ENCODE assay signal across 1 cellular context in the genomic region with DNA sequence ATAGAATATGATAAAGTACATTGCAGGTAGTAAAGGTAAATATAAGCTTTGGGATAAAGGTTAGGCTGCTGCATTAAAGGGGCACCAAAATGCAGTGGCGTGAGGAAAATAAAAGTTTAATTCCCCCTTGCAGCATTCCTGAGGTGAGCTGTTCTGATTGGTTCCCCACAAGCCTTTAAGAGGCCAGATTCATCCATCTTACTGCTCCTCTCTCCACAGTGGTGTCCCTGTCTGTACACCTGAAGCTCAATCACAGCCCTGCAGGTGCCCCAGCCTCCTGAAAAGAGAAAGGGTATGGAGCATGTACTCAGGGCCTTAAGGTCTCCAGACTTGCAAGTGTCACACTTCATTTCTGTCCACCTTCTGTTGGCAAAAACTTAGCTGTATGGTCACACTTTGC.
TF ChIP-seq lines count a peak whose summit lies in the region.

No MANE protein-coding gene starts in this region.

TF ChIP-seq in IMR-90, 13 proteins besides CTCF, POLR2A, EP300 and RAD21:
- no peak for TF ChIP-seq SMC3 (IDR thresholded peaks at IDR 0.05; ENCODE audit: low read depth, low read length)
- no peak for TF ChIP-seq CEBPB (IDR thresholded peaks at IDR 0.05; ENCODE audit: low read depth, low read length)
- TF ChIP-seq, protein P1, sequence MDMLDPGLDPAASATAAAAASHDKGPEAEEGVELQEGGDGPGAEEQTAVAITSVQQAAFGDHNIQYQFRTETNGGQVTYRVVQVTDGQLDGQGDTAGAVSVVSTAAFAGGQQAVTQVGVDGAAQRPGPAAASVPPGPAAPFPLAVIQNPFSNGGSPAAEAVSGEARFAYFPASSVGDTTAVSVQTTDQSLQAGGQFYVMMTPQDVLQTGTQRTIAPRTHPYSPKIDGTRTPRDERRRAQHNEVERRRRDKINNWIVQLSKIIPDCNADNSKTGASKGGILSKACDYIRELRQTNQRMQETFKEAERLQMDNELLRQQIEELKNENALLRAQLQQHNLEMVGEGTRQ (IDR thresholded peaks at IDR 0.05; ENCODE audit: low read depth, low read length), result no peak
- TF ChIP-seq MXI1 (IDR thresholded peaks at IDR 0.05; ENCODE audit: borderline replicate concordance, low read depth, low read length), result no peak
- TF ChIP-seq FOS (IDR thresholded peaks at IDR 0.05; ENCODE audit: low read depth, low read length), result no peak
- no peak for TF ChIP-seq RCOR1 (IDR thresholded peaks at IDR 0.05; ENCODE audit: insufficient replicate concordance, low read length)
- no peak for TF ChIP-seq NFE2L2 (IDR thresholded peaks at IDR 0.05; ENCODE audit: low read depth, low read length)
- TF ChIP-seq, protein P2, sequence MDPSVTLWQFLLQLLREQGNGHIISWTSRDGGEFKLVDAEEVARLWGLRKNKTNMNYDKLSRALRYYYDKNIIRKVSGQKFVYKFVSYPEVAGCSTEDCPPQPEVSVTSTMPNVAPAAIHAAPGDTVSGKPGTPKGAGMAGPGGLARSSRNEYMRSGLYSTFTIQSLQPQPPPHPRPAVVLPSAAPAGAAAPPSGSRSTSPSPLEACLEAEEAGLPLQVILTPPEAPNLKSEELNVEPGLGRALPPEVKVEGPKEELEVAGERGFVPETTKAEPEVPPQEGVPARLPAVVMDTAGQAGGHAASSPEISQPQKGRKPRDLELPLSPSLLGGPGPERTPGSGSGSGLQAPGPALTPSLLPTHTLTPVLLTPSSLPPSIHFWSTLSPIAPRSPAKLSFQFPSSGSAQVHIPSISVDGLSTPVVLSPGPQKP (IDR thresholded peaks at IDR 0.05; ENCODE audit: borderline replicate concordance, low read depth, low read length), result no peak
- TF ChIP-seq CHD1 (IDR thresholded peaks at IDR 0.05; ENCODE audit: low read depth, low read length), result no peak
- TF ChIP-seq MAZ (IDR thresholded peaks at IDR 0.05; ENCODE audit: borderline replicate concordance, low read depth, low read length), result no peak
- no peak for TF ChIP-seq MAFK (IDR thresholded peaks at IDR 0.05; ENCODE audit: low read depth, low read length)
- no peak for TF ChIP-seq RFX5 (IDR thresholded peaks at IDR 0.05; ENCODE audit: low read depth, low read length)
- no peak for TF ChIP-seq BHLHE40 (IDR thresholded peaks at IDR 0.05; ENCODE audit: low read depth, low read length)
TF ChIP-seq in IMR-90: peak in this region for 0.
